ENCODE assay signal across 1 cellular context in genomic region chr10:103966671-103967432, GRCh38.
TF ChIP-seq lines count a peak whose summit lies in the region.

Gene SLK, plus strand, starts transcription at chr10:103967140. Its CDS starts 606 bp downstream, at chr10:103967746.

TF ChIP-seq in K562, 482 proteins besides CTCF, POLR2A, EP300 and RAD21 (continued from another document and continues in another):
- 0 out of 2 replicates have a peak, but pooled peaks have one; percentile 57 for TF ChIP-seq ZBTB43 (CRISPR knock-in tag; IDR thresholded peaks at IDR 0.05)
- 0 out of 2 replicates have a peak, but pooled peaks have one; percentile 29 for TF ChIP-seq SIN3B (IDR thresholded peaks at IDR 0.05; ENCODE audit: low read depth)
- no peak; the same call in 1 of the 2 replicates for TF ChIP-seq USF1 (CRISPR knock-in tag; IDR thresholded peaks at IDR 0.05)
- TF ChIP-seq ZBTB2 (IDR thresholded peaks at IDR 0.05) = peak; percentile 72; the same call in 1 of the 2 replicates
- TF ChIP-seq MBD2 (IDR thresholded peaks at IDR 0.05; ENCODE audit: borderline replicate concordance, low read depth) = no peak
- TF ChIP-seq ZNF583 (CRISPR knock-in tag; IDR thresholded peaks at IDR 0.05) = peak; percentile 88
- peak; percentile 86 for TF ChIP-seq ZFX (CRISPR knock-in tag; IDR thresholded peaks at IDR 0.05)
- TF ChIP-seq SMAD4 (CRISPR knock-in tag; conservative IDR thresholded peaks at IDR 0.05) = peak; percentile 89
- peak; percentile 85 for TF ChIP-seq RB1 (IDR thresholded peaks at IDR 0.05; ENCODE audit: low read depth)
- 0 out of 4 replicates have a peak, but pooled peaks of 1 of the 2 experiments have one; percentile 12 for TF ChIP-seq SRF (CRISPR knock-in tag; IDR thresholded peaks at IDR 0.05)
- peak in 1 of 2 experiments; percentile 84; a peak in 2 of 4 replicates for TF ChIP-seq ZNF639 (CRISPR knock-in tag; conservative IDR thresholded peaks at IDR 0.05 in 1 of 2, IDR thresholded peaks at IDR 0.05 in 1 of 2)
- peak; percentile 72; the same call in 1 of the 2 replicates for TF ChIP-seq ZNF76 (CRISPR knock-in tag; IDR thresholded peaks at IDR 0.05; ENCODE audit: borderline replicate concordance)
- no peak for TF ChIP-seq MAFG (tag; conservative IDR thresholded peaks at IDR 0.05)
- TF ChIP-seq AFF4 (CRISPR knock-in tag; IDR thresholded peaks at IDR 0.05) = peak; percentile 66; the same call in 1 of the 2 replicates
- TF ChIP-seq ZBTB8A (IDR thresholded peaks at IDR 0.05; ENCODE audit: partially characterized antibody) = no peak
- TF ChIP-seq TRIM24 (IDR thresholded peaks at IDR 0.05) = no peak
- peak; percentile 66 for TF ChIP-seq E2F3 (CRISPR knock-in tag; IDR thresholded peaks at IDR 0.05)
- TF ChIP-seq GMEB1 (CRISPR knock-in tag; IDR thresholded peaks at IDR 0.05) = peak; percentile 43
- no peak for TF ChIP-seq RUNX1 (IDR thresholded peaks at IDR 0.05; ENCODE audit: low read depth)
- peak; percentile 87 for TF ChIP-seq POLR2G (IDR thresholded peaks at IDR 0.05; ENCODE audit: low read depth, low read length)
- peak; percentile 95 for TF ChIP-seq ZNF589 (CRISPR knock-in tag; IDR thresholded peaks at IDR 0.05; ENCODE audit: low read depth)
- TF ChIP-seq ERF (CRISPR knock-in tag; IDR thresholded peaks at IDR 0.05) = 0 out of 2 replicates have a peak, but pooled peaks have one; percentile 68
- TF ChIP-seq ZBTB40 (IDR thresholded peaks at IDR 0.05) = 0 out of 2 replicates have a peak, but pooled peaks have one; percentile 28
- TF ChIP-seq ZBTB40 (CRISPR knock-in tag; IDR thresholded peaks at IDR 0.05) = no peak
- peak in 2 of 3 experiments; percentile 25 to 58 for TF ChIP-seq YY1 (IDR thresholded peaks at IDR 0.05; ENCODE audit: borderline replicate concordance in 1 of 3, control insufficient read depth in 1 of 3, extremely low read depth in 1 of 3, insufficient read depth in 3 of 3, insufficient read length in 1 of 3, insufficient replicate concordance in 2 of 3, low read depth in 1 of 3, low read length in 2 of 3)
- peak; percentile 95 for TF ChIP-seq ZNF197 (CRISPR knock-in tag; IDR thresholded peaks at IDR 0.05; ENCODE audit: low read depth)
- TF ChIP-seq HNRNPLL (IDR thresholded peaks at IDR 0.05; ENCODE audit: low read depth, low read length, poor library complexity, severe bottlenecking) = peak; percentile 73
- TF ChIP-seq ZNF707 (CRISPR knock-in tag; conservative IDR thresholded peaks at IDR 0.05) = no peak
- no peak for TF ChIP-seq THRB (CRISPR knock-in tag; conservative IDR thresholded peaks at IDR 0.05)
- TF ChIP-seq CTBP1 (IDR thresholded peaks at IDR 0.05; ENCODE audit: borderline replicate concordance) = peak; percentile 84
- peak; percentile 33 for TF ChIP-seq BRD9 (IDR thresholded peaks at IDR 0.05; ENCODE audit: low read depth, partially characterized antibody)
- peak; percentile 13; the same call in 1 of the 2 replicates for TF ChIP-seq ZNF239 (CRISPR knock-in tag; IDR thresholded peaks at IDR 0.05)
- no peak for TF ChIP-seq NR2C2 (CRISPR knock-in tag; IDR thresholded peaks at IDR 0.05)
- peak; percentile 48; the same call in 1 of the 2 replicates for TF ChIP-seq NR2C2 (tag; IDR thresholded peaks at IDR 0.05)
- peak; percentile 27; the same call in 1 of the 2 replicates for TF ChIP-seq MYC (IDR thresholded peaks at IDR 0.05; ENCODE audit: low read depth, low read length)
- TF ChIP-seq MYC (CRISPR knock-in tag; IDR thresholded peaks at IDR 0.05; ENCODE audit: borderline replicate concordance, low read depth) = no peak
- no peak for TF ChIP-seq SMARCC2 (IDR thresholded peaks at IDR 0.05; ENCODE audit: low read depth)
- no peak for TF ChIP-seq KLF13 (tag; IDR thresholded peaks at IDR 0.05; ENCODE audit: borderline replicate concordance, low read depth)
- peak; percentile 61; the same call in 1 of the 2 replicates for TF ChIP-seq HSF4 (CRISPR knock-in tag; IDR thresholded peaks at IDR 0.05; ENCODE audit: borderline replicate concordance)
- TF ChIP-seq BRD4 (IDR thresholded peaks at IDR 0.05) = no peak
